1 cellular context compared by ENCODE assay signal in the genomic region with DNA sequence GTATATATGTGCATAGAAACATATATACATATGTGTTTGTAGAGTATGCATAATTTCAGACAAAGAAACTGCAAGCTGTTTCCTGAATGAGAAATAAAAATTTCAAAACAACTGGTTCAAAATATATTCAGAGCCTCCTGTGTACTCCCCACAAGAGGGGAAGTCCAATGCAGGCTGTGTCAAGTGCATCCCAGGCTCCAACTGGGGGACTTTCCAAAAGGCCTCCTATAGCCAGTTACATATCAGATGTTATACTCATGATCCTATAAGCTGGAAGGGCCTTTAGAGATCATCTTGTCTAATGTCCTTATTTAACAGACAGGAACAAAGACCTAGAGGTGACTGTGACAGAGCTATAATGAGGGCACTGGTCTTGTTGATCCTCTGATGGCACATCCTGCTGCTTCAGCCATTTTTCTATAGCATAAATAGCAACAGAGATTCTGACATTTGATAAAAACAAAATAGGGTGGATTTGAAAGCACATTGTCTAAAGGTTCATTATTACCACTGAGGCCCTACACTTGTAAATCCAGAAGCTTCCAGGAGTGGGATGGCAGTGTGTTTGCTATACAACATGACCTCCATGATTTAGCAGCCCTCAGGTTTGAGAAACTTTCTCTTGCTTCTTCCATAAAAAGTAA.
TF ChIP-seq lines count a peak whose summit lies in the region.

No MANE protein-coding gene starts in this region.

TF ChIP-seq in GM12878, 131 proteins besides CTCF, POLR2A, EP300 and RAD21 (continued from another document):
- TF ChIP-seq BHLHE40 (IDR thresholded peaks at IDR 0.05; ENCODE audit: borderline replicate concordance in 1 of 2, low read depth in 2 of 2, low read length in 1 of 2) (no peak), IKZF1 (conservative IDR thresholded peaks at IDR 0.05) (peak; percentile 65), ESRRA (IDR thresholded peaks at IDR 0.05; ENCODE audit: low read length) (no peak), RFX5 (IDR thresholded peaks at IDR 0.05; ENCODE audit: low read depth, low read length) (no peak), BRCA1 (IDR thresholded peaks at IDR 0.05; ENCODE audit: low read depth, low read length) (no peak), NFYA (IDR thresholded peaks at IDR 0.05; ENCODE audit: borderline replicate concordance, low read depth, low read length) (no peak), EGR1 (IDR thresholded peaks at IDR 0.05; ENCODE audit: borderline replicate concordance in 1 of 2, low read depth in 2 of 2, low read length in 2 of 2) (no peak), YY1 (IDR thresholded peaks at IDR 0.05; ENCODE audit: low read depth, low read length) (peak; percentile 56; the same call in 1 of the 2 replicates), SREBF1 (IDR thresholded peaks at IDR 0.05; ENCODE audit: low read length) (no peak), CBFB (IDR thresholded peaks at IDR 0.05; ENCODE audit: low read depth) (peak; percentile 21; the same call in 1 of the 2 replicates)
- TF ChIP-seq, protein P1, sequence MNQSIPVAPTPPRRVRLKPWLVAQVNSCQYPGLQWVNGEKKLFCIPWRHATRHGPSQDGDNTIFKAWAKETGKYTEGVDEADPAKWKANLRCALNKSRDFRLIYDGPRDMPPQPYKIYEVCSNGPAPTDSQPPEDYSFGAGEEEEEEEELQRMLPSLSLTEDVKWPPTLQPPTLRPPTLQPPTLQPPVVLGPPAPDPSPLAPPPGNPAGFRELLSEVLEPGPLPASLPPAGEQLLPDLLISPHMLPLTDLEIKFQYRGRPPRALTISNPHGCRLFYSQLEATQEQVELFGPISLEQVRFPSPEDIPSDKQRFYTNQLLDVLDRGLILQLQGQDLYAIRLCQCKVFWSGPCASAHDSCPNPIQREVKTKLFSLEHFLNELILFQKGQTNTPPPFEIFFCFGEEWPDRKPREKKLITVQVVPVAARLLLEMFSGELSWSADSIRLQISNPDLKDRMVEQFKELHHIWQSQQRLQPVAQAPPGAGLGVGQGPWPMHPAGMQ (IDR thresholded peaks at IDR 0.05; ENCODE audit: borderline replicate concordance), result no peak
- TF ChIP-seq, protein P2, sequence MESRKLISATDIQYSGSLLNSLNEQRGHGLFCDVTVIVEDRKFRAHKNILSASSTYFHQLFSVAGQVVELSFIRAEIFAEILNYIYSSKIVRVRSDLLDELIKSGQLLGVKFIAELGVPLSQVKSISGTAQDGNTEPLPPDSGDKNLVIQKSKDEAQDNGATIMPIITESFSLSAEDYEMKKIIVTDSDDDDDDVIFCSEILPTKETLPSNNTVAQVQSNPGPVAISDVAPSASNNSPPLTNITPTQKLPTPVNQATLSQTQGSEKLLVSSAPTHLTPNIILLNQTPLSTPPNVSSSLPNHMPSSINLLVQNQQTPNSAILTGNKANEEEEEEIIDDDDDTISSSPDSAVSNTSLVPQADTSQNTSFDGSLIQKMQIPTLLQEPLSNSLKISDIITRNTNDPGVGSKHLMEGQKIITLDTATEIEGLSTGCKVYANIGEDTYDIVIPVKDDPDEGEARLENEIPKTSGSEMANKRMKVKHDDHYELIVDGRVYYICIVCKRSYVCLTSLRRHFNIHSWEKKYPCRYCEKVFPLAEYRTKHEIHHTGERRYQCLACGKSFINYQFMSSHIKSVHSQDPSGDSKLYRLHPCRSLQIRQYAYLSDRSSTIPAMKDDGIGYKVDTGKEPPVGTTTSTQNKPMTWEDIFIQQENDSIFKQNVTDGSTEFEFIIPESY (IDR thresholded peaks at IDR 0.05), result no peak
- TF ChIP-seq, protein P3, sequence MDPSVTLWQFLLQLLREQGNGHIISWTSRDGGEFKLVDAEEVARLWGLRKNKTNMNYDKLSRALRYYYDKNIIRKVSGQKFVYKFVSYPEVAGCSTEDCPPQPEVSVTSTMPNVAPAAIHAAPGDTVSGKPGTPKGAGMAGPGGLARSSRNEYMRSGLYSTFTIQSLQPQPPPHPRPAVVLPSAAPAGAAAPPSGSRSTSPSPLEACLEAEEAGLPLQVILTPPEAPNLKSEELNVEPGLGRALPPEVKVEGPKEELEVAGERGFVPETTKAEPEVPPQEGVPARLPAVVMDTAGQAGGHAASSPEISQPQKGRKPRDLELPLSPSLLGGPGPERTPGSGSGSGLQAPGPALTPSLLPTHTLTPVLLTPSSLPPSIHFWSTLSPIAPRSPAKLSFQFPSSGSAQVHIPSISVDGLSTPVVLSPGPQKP (IDR thresholded peaks at IDR 0.05; ENCODE audit: low read depth, low read length), result no peak
- TF ChIP-seq, protein P4, sequence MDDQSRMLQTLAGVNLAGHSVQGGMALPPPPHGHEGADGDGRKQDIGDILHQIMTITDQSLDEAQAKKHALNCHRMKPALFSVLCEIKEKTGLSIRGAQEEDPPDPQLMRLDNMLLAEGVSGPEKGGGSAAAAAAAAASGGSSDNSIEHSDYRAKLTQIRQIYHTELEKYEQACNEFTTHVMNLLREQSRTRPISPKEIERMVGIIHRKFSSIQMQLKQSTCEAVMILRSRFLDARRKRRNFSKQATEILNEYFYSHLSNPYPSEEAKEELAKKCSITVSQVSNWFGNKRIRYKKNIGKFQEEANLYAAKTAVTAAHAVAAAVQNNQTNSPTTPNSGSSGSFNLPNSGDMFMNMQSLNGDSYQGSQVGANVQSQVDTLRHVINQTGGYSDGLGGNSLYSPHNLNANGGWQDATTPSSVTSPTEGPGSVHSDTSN (IDR thresholded peaks at IDR 0.05; ENCODE audit: insufficient replicate concordance, low read depth, low read length), result no peak
- TF ChIP-seq, protein P5, sequence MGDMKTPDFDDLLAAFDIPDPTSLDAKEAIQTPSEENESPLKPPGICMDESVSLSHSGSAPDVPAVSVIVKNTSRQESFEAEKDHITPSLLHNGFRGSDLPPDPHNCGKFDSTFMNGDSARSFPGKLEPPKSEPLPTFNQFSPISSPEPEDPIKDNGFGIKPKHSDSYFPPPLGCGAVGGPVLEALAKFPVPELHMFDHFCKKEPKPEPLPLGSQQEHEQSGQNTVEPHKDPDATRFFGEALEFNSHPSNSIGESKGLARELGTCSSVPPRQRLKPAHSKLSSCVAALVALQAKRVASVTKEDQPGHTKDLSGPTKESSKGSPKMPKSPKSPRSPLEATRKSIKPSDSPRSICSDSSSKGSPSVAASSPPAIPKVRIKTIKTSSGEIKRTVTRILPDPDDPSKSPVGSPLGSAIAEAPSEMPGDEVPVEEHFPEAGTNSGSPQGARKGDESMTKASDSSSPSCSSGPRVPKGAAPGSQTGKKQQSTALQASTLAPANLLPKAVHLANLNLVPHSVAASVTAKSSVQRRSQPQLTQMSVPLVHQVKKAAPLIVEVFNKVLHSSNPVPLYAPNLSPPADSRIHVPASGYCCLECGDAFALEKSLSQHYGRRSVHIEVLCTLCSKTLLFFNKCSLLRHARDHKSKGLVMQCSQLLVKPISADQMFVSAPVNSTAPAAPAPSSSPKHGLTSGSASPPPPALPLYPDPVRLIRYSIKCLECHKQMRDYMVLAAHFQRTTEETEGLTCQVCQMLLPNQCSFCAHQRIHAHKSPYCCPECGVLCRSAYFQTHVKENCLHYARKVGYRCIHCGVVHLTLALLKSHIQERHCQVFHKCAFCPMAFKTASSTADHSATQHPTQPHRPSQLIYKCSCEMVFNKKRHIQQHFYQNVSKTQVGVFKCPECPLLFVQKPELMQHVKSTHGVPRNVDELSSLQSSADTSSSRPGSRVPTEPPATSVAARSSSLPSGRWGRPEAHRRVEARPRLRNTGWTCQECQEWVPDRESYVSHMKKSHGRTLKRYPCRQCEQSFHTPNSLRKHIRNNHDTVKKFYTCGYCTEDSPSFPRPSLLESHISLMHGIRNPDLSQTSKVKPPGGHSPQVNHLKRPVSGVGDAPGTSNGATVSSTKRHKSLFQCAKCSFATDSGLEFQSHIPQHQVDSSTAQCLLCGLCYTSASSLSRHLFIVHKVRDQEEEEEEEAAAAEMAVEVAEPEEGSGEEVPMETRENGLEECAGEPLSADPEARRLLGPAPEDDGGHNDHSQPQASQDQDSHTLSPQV (IDR thresholded peaks at IDR 0.05), result peak; percentile 94
TF ChIP-seq in GM12878: peak in this region for 21.
